ENCODE assay signal across 8 cellular contexts in the genomic region with DNA sequence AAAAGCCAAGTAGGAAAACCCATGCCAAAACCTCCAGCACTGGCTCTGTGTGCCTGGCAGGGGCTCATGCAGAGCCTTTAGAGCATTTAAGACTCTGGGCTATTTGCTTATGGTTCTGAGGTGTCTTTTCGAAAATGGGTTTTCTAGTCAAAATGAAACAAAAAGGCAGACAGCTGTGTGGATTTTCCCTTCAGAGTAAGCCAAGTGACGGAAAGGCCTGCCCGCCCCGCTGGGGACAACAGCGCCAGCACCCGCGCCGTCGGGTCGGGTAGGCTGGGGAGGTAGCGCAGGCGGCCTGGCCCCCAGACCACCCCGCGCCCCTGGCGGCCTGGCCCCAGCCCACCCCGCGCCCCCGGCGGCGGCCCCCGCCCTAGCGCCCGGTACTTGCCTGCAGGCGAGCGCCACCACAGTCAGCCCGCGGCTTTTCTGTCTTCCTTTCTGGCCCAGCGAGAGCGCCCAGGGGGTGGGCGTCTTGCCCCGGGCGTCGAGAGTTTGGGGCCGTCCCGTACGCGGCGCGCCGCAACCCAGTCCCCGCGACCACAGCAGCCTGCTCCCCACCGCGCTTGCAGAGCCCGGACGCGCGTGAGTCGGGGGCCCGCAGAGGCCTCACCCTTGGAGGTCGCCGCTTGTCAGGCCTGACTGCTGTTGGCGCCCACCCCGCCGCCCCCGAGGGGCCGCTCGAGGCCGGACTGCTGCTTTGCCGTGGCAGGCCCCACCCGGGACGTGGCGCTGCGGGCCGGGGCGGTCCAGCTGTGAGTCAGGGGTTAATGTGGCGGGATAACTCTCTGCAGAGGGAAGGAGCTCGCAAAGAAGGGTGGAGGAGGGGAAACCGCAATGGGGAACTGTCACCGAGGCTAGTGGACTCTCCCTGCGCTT. TPM values are rescaled to one million over a fixed set of nuclear protein-coding genes. Genes with fewer than 3 reads are reported as not detected.
DNase-seq lines count a peak whose midpoint lies in the region; ATAC-seq and TF ChIP-seq lines count a peak whose summit lies in the region.

A gene with protein sequence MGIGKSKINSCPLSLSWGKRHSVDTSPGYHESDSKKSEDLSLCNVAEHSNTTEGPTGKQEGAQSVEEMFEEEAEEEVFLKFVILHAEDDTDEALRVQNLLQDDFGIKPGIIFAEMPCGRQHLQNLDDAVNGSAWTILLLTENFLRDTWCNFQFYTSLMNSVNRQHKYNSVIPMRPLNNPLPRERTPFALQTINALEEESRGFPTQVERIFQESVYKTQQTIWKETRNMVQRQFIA (minus strand): TSS at position 771 of the 876 bp plus-strand sequence. CDS start 21,223 bp downstream, outside the sequence.

- H3K79me2 ChIP-seq in KMS-11 (ENCODE audit: insufficient read depth, low read depth), result no peaks in the 10 kb centered on the region

- 1% methylated on average over 54 to 71 of the region's 71 CpGs for WGBS in lung, 2 donors

- no peaks in the 10 kb centered on the region for H4K20me1 ChIP-seq in KMS-11 (ENCODE audit: insufficient read depth)

- H3K27me3 ChIP-seq in GM06990 (replicated peaks; ENCODE audit: control insufficient read depth, insufficient read depth, low read length) (no peaks in the 10 kb centered on the region), KMS-11 (ENCODE audit: insufficient read depth, low read depth) (no peaks in the 10 kb centered on the region), duodenal mucosa (ENCODE audit: control insufficient read depth in 1 of 2, insufficient read depth in 2 of 2, low read length in 2 of 2) (no peaks in the 10 kb centered on the region), lung (ENCODE audit: control insufficient read depth, insufficient read depth) (no peaks in the 10 kb centered on the region)

- H3K27me3 Mint-ChIP-seq in activated CD4-positive, alpha-beta T cell treated with anti-CD3 and anti-CD28 coated beads, Interleukin-2, amount 10 ng/mL, durations not matched to agents 24 days and 14 days, result no peaks in the 10 kb centered on the region

- peaks cover 28% of the 10 kb centered on the region for H3K4me1 ChIP-seq in KMS-11 (ENCODE audit: low read depth, poor library complexity, severe bottlenecking)
- peaks cover 18% of the 10 kb centered on the region in 2 donors for H3K4me1 ChIP-seq in duodenal mucosa (ENCODE audit: control insufficient read depth in 1 of 2, insufficient read depth in 2 of 2, low read length in 2 of 2)
- H3K4me1 ChIP-seq in lung (ENCODE audit: control insufficient read depth in 2 of 2, insufficient read depth in 2 of 2, low read length in 2 of 2), result peaks cover 0 to 23% of the 10 kb centered on the region in 2 donors

- H3K9ac ChIP-seq in KMS-11 (peak within 1 kb of the TSS; percentile 67), duodenal mucosa (ENCODE audit: low read depth in 1 of 2, low read length in 2 of 2) (peak within 1 kb of the TSS; percentile 85 to 91)

- H3K27ac ChIP-seq in KMS-11 (peak within 1 kb of the TSS; percentile 63), duodenal mucosa (ENCODE audit: low read depth, low read length) (peak within 1 kb of the TSS; percentile 82), lung (ENCODE audit: low read depth in 1 of 2, low read length in 1 of 2) (peak within 1 kb of the TSS; percentile 85 to 97)

- H3K9me3 ChIP-seq in duodenal mucosa (ENCODE audit: control insufficient read depth in 1 of 2, low read length in 2 of 2) (no peaks in the 10 kb centered on the region), lung (ENCODE audit: control insufficient read depth in 2 of 2, insufficient read depth in 1 of 2, low read length in 1 of 2) (peaks cover 0 to 2% of the 10 kb centered on the region in 2 donors)

- intact Hi-C loops in activated CD4-positive, alpha-beta T cell treated with anti-CD3 and anti-CD28 coated beads, Interleukin-2, amount 10 ng/mL, durations not matched to agents 24 days and 14 days (cut with micrococcal nuclease), result loop anchor here (1.0 to 10.0 kb wide), 4 partner anchors 24 to 239 kb away; a partner anchor contains a TSS

- peaks cover 25% of the 10 kb centered on the region for H3K4me1 Mint-ChIP-seq in activated CD4-positive, alpha-beta T cell treated with anti-CD3 and anti-CD28 coated beads, Interleukin-2, amount 10 ng/mL, durations not matched to agents 24 days and 14 days

- peak within 1 kb of the TSS; percentile 69 for H3K4me3 ChIP-seq in GM06990 (replicated peaks; ENCODE audit: low read depth, low read length)
- H3K4me3 ChIP-seq in KMS-11 (IDR thresholded peaks at IDR 0.05; ENCODE audit: insufficient read depth, low read depth, low read length), result no peak within 1 kb of the TSS
- H3K4me3 ChIP-seq in duodenal mucosa (ENCODE audit: low read depth in 1 of 2, low read length in 2 of 2), result peak within 1 kb of the TSS; percentile 83 to 84
- H3K4me3 ChIP-seq in lung, result peak within 1 kb of the TSS; percentile 84

- H3K36me3 ChIP-seq in GM06990 (ENCODE audit: control insufficient read depth, insufficient read depth, low read length), result no peaks in the 10 kb centered on the region
- no peaks in the 10 kb centered on the region for H3K36me3 ChIP-seq in KMS-11 (ENCODE audit: insufficient read depth)
- H3K36me3 ChIP-seq in duodenal mucosa (ENCODE audit: control insufficient read depth in 1 of 2, insufficient read depth in 2 of 2, low read length in 2 of 2), result no peaks in the 10 kb centered on the region
- H3K36me3 ChIP-seq in lung (ENCODE audit: control insufficient read depth in 2 of 2, insufficient read depth in 2 of 2, low read length in 2 of 2), result no peaks in the 10 kb centered on the region

- H3K9me3 Mint-ChIP-seq in activated CD4-positive, alpha-beta T cell treated with anti-CD3 and anti-CD28 coated beads, Interleukin-2, amount 10 ng/mL, durations not matched to agents 24 days and 14 days, result no peaks in the 10 kb centered on the region

- TF ChIP-seq CTCF in GM06990 (IDR thresholded peaks at IDR 0.05; ENCODE audit: insufficient read depth, low read length, poor library complexity, severe bottlenecking) (no peak), KMS-11 (conservative IDR thresholded peaks at IDR 0.05; ENCODE audit: low read depth, low read length) (no peak), lung (IDR thresholded peaks at IDR 0.05; ENCODE audit: control extremely low read depth, extremely low read depth) (peak; percentile 10)

- H3K27ac Mint-ChIP-seq in activated CD4-positive, alpha-beta T cell treated with anti-CD3 and anti-CD28 coated beads, Interleukin-2, amount 10 ng/mL, durations not matched to agents 24 days and 14 days, result peak within 1 kb of the TSS; percentile 62

- ATAC-seq in GM21717 (IDR thresholded peaks at IDR 0.05; ENCODE audit: unreplicated experiment) (peak; percentile 79), lung (ENCODE audit: insufficient read depth, low FRiP score) (peak; percentile 87)

- DNase-seq in GM06990 (ENCODE audit: extremely low read depth, insufficient read length) (peak; percentile 84), lung (ENCODE audit: low spot score) (peak; percentile 69), epidermal melanocyte (ENCODE audit: insufficient read length, low spot score) (no peak)
- peak; percentile 90 for DNase-seq in activated CD4-positive, alpha-beta T cell treated with anti-CD3 and anti-CD28 coated beads, Interleukin-2, amount 10 ng/mL, durations not matched to agents 24 days and 14 days
- DNase-seq in stimulated activated CD4-positive, alpha-beta T cell treated with anti-CD3 and anti-CD28 coated beads, TNF-alpha, amount 100 ng/mL, for 48 hours (ENCODE audit: low read depth in 3 of 3), result peak; percentile 32 to 50 (median 35)

- peak within 1 kb of the TSS; percentile 95 for H3K4me2 ChIP-seq in KMS-11

- H2AFZ ChIP-seq in KMS-11 (ENCODE audit: low read depth), result peak within 1 kb of the TSS; percentile 74

- peaks cover 20% of the 10 kb centered on the region for H3K36me3 Mint-ChIP-seq in activated CD4-positive, alpha-beta T cell treated with anti-CD3 and anti-CD28 coated beads, Interleukin-2, amount 10 ng/mL, durations not matched to agents 24 days and 14 days (ENCODE audit: low read depth)

- peak within 1 kb of the TSS; percentile 47 for H3K4me3 Mint-ChIP-seq in activated CD4-positive, alpha-beta T cell treated with anti-CD3 and anti-CD28 coated beads, Interleukin-2, amount 10 ng/mL, durations not matched to agents 24 days and 14 days

RNA-seq across cellular contexts. Expression of the gene that starts here (rescaled TPM):
- 0.86 and 1.0 TPM in 2 replicates for total RNA-seq in activated CD4-positive, alpha-beta T cell treated with anti-CD3 and anti-CD28 coated beads, Interleukin-2, amount 10 ng/mL, durations not matched to agents 24 days and 14 days
- 1 to 10 TPM; 1.5 to 5.8 TPM for total RNA-seq in lung
- 1 to 10 TPM; 2.3 to 2.7 TPM for polyA plus RNA-seq in lung
